In the genomic region with DNA sequence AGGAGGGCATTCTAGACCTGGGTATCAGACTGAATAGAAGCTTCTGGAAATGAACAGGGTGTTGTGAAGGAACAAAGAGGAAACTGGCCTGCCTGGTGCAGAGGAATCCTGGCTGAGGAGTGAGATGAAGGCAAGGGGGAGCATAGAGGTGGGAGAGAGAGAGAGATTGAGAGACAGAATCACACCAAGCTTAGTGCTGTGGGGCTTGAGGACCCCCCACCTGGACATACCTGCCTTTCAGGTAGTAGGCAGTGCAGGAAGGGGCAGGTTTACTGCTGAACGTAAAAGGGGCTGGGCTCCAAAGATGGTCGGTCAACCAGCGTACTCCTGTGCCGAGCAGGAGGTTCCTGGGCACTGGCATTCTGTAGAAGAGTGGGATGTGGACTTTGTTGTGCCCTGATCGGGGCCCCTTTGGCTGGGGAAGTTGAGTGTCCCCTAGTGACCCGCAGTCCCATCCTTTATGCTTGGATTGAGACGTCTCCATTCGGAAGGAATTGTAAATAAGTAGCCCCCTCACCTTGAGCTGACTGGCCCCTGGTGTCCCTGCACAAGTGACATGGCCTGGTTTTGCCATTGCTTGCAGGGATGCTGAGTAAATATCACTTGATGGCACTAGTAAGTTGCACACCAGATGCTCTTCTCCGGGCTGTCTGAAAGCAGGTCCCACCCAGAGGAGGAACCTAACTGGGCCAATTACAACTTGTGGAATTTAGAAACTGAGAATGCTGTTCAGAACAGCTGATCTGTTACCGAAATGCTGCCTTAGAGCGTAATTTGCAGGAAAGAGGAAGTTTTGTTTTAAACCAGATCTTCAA, we compare ENCODE assay signal across 8 cellular contexts. TPM values are rescaled to one million over a fixed set of nuclear protein-coding genes. Genes with fewer than 3 reads are reported as not detected.
A peak's percentile ranks its signal among the peaks of the same experiment; 100 is the strongest.
DNase-seq lines count a peak whose midpoint lies in the region; ATAC-seq and TF ChIP-seq lines count a peak whose summit lies in the region.

No MANE protein-coding gene starts in this region.

- no peak for TF ChIP-seq POLR2A in IMR-90 (IDR thresholded peaks at IDR 0.05; ENCODE audit: low read depth, low read length)

- in situ Hi-C loops in IMR-90 (cut with MboI; ENCODE audit: low sequenced_read_pairs): no loop called here

- H3K27me3 Mint-ChIP-seq in activated CD4-positive, alpha-beta T cell treated with anti-CD3 and anti-CD28 coated beads for 36 hours: no peaks in the 10 kb centered on the region
- no peaks in the 10 kb centered on the region for H3K27me3 Mint-ChIP-seq in memory B cell
- no peaks in the 10 kb centered on the region for H3K27me3 Mint-ChIP-seq in stimulated activated naive B cell treated with anti-CD40 and anti-IgM and Interleukin-4, amounts not matched to agents 10 μg/mL and 1 μg/mL and 100 μg/mL, for 72 hours

- H2BK5ac ChIP-seq in IMR-90 (ENCODE audit: low read depth, low read length, poor library complexity, severe bottlenecking): no peak overlapping the region

- no peaks in the 10 kb centered on the region for H3K27me3 ChIP-seq in IMR-90 (ENCODE audit: control insufficient read depth, insufficient read depth, low read length)
- H3K27me3 ChIP-seq in effector memory CD4-positive, alpha-beta T cell (replicated peaks; ENCODE audit: control insufficient read depth, insufficient read depth, low read length, poor library complexity, severe bottlenecking): no peaks in the 10 kb centered on the region

- DNase-seq in CD1c-positive myeloid dendritic cell (ENCODE audit: extremely low spot score): peak; percentile 92
- peak; percentile 71 for DNase-seq in IMR-90
- peak; percentile 73 for DNase-seq in activated CD4-positive, alpha-beta T cell treated with anti-CD3 and anti-CD28 coated beads for 36 hours
- DNase-seq in effector memory CD4-positive, alpha-beta T cell: no peak
- DNase-seq in memory B cell (ENCODE audit: low spot score in 2 of 2): peak; percentile 39 to 63
- DNase-seq in stimulated activated naive B cell treated with anti-CD40 and anti-IgM and Interleukin-4, amounts not matched to agents 10 μg/mL and 1 μg/mL and 100 μg/mL, for 72 hours: peak; percentile 60

- 55% methylated on average over 4 of the region's 11 CpGs; no CpG with 5 or more reads in 1 of the 2 experiments for WGBS in IMR-90 (ENCODE audit: extremely low coverage in 2 of 2, insufficient read length in 1 of 2), 2 experiments

- H4K20me1 ChIP-seq in IMR-90 (ENCODE audit: insufficient read depth, low read length): peaks cover 55% of the 10 kb centered on the region

- peak overlapping the region in 1 of 2 experiments; percentile 51; a peak in 1 of 4 replicates for H4K8ac ChIP-seq in IMR-90 (ENCODE audit: low read depth in 2 of 2, low read length in 2 of 2)

- H2AFZ ChIP-seq in IMR-90 (replicated peaks; ENCODE audit: low read length, poor library complexity): peak overlapping the region; percentile 91

- no peak for TF ChIP-seq CTCF in IMR-90 (conservative IDR thresholded peaks at IDR 0.05; ENCODE audit: low read depth, low read length)

- H2BK20ac ChIP-seq in IMR-90 (ENCODE audit: low read depth, low read length): no peak overlapping the region

- TF ChIP-seq RAD21 in IMR-90 (IDR thresholded peaks at IDR 0.05; ENCODE audit: low read length): no peak

- POLR2A ChIA-PET in IMR-90 (lab: Charles Lee; ENCODE audit: unreplicated experiment): interaction anchor here (0.6 kb wide), 1 partner anchor 111 kb away, joined by 4 read pairs; no protein-coding TSS in a partner anchor
- POLR2A ChIA-PET in activated CD4-positive, alpha-beta T cell treated with anti-CD3 and anti-CD28 coated beads for 36 hours (lab: Charles Lee): no interaction called here

- dilution Hi-C loops in IMR-90 (cut with HindIII; ENCODE audit: low sequenced_read_pairs, unreplicated experiment): no loop called here

- no peak overlapping the region for H4K5ac ChIP-seq in IMR-90 (ENCODE audit: low read depth, low read length)

- H3K9me3 ChIP-seq in IMR-90 (ENCODE audit: control insufficient read depth, insufficient read depth, low read length): no peaks in the 10 kb centered on the region
- no peaks in the 10 kb centered on the region for H3K9me3 ChIP-seq in effector memory CD4-positive, alpha-beta T cell (ENCODE audit: control insufficient read depth, low read length)

- peaks cover 38% of the 10 kb centered on the region for H3K4me1 Mint-ChIP-seq in activated CD4-positive, alpha-beta T cell treated with anti-CD3 and anti-CD28 coated beads for 36 hours
- peaks cover 22% of the 10 kb centered on the region for H3K4me1 Mint-ChIP-seq in memory B cell
- peaks cover 28 to 48% of the 10 kb centered on the region in 2 donors for H3K4me1 Mint-ChIP-seq in stimulated activated naive B cell treated with anti-CD40 and anti-IgM and Interleukin-4, amounts not matched to agents 10 μg/mL and 1 μg/mL and 100 μg/mL, for 72 hours

- peaks cover 35% of the 10 kb centered on the region for H3K9me1 ChIP-seq in IMR-90 (ENCODE audit: insufficient read depth, low read length)

- peak overlapping the region; percentile 78 for H3K4me3 Mint-ChIP-seq in activated CD4-positive, alpha-beta T cell treated with anti-CD3 and anti-CD28 coated beads for 36 hours
- peak overlapping the region; percentile 76 for H3K4me3 Mint-ChIP-seq in memory B cell
- peak overlapping the region; percentile 87 to 92 for H3K4me3 Mint-ChIP-seq in stimulated activated naive B cell treated with anti-CD40 and anti-IgM and Interleukin-4, amounts not matched to agents 10 μg/mL and 1 μg/mL and 100 μg/mL, for 72 hours

- peak overlapping the region; percentile 74 for H3K4me3 ChIP-seq in IMR-90 (ENCODE audit: insufficient read depth, low read depth, low read length)
- peak overlapping the region; percentile 67 for H3K4me3 ChIP-seq in effector memory CD4-positive, alpha-beta T cell (ENCODE audit: insufficient read depth, low read depth, low read length, poor library complexity, severe bottlenecking)

- H3K18ac ChIP-seq in IMR-90 (ENCODE audit: low read depth, low read length): no peak overlapping the region

- CTCF ChIA-PET in IMR-90 (lab: Yijun Ruan, JAX): interaction anchor here (0.5 to 1.3 kb wide), 4 partner anchors 9 to 295 kb away, joined by 3 read pairs; no protein-coding TSS in a partner anchor
- CTCF ChIA-PET in activated CD4-positive, alpha-beta T cell treated with anti-CD3 and anti-CD28 coated beads for 36 hours (lab: Charles Lee): interaction anchor here (0.6 to 1.4 kb wide), 10 partner anchors 15 to 395 kb away, joined by 3 to 6 read pairs (median 3); no protein-coding TSS in a partner anchor

- BruUV-seq in IMR-90 (replicated peaks; lab: Mats Ljungman, UMichigan): no TSS peak

- peak overlapping the region; percentile 93 for H3K9ac ChIP-seq in IMR-90 (ENCODE audit: low read depth, low read length)

- peak overlapping the region; percentile 90 for H2AK9ac ChIP-seq in IMR-90 (replicated peaks; ENCODE audit: low read depth, low read length, poor library complexity)

- no peak overlapping the region for H4K91ac ChIP-seq in IMR-90 (ENCODE audit: insufficient read depth, low read depth, low read length)

- H3K36me3 ChIP-seq in IMR-90 (ENCODE audit: control insufficient read depth, insufficient read depth, low read length): no peaks in the 10 kb centered on the region; the same call in 1 of the 2 replicates
- H3K36me3 ChIP-seq in effector memory CD4-positive, alpha-beta T cell (ENCODE audit: control insufficient read depth, insufficient read depth, low read length): peaks cover 2% of the 10 kb centered on the region

- ATAC-seq in GM19455 (IDR thresholded peaks at IDR 0.05; ENCODE audit: unreplicated experiment): peak; percentile 29
- peak; percentile 24 for ATAC-seq in IMR-90 (ENCODE audit: low read depth)
- peak; percentile 75 for ATAC-seq in activated CD4-positive, alpha-beta T cell treated with anti-CD3 and anti-CD28 coated beads for 36 hours
- ATAC-seq in memory B cell (ENCODE audit: low read depth): peak; percentile 66
- ATAC-seq in stimulated activated naive B cell treated with anti-CD40 and anti-IgM and Interleukin-4, amounts not matched to agents 10 μg/mL and 1 μg/mL and 100 μg/mL, for 72 hours (replicated peaks): peak; percentile 73
- ATAC-seq in GM19452 (IDR thresholded peaks at IDR 0.05; ENCODE audit: unreplicated experiment): no peak

- H2BK15ac ChIP-seq in IMR-90 (ENCODE audit: low read depth, low read length): no peak overlapping the region

- peak overlapping the region; percentile 34; the same call in 1 of the 2 replicates for H2BK120ac ChIP-seq in IMR-90 (ENCODE audit: low read depth, low read length)

- peak overlapping the region; percentile 75 for H3K4ac ChIP-seq in IMR-90 (ENCODE audit: low read depth, low read length)

- peaks cover 6% of the 10 kb centered on the region for H3K4me1 ChIP-seq in IMR-90 (ENCODE audit: control insufficient read depth, insufficient read depth, low read length)
- peaks cover 20% of the 10 kb centered on the region for H3K4me1 ChIP-seq in effector memory CD4-positive, alpha-beta T cell (ENCODE audit: control insufficient read depth, insufficient read depth, low read length, poor library complexity, severe bottlenecking)

- peak overlapping the region; percentile 88 for H3K27ac Mint-ChIP-seq in activated CD4-positive, alpha-beta T cell treated with anti-CD3 and anti-CD28 coated beads for 36 hours
- peak overlapping the region; percentile 64 for H3K27ac Mint-ChIP-seq in memory B cell
- H3K27ac Mint-ChIP-seq in stimulated activated naive B cell treated with anti-CD40 and anti-IgM and Interleukin-4, amounts not matched to agents 10 μg/mL and 1 μg/mL and 100 μg/mL, for 72 hours: peak overlapping the region; percentile 72

- peaks cover 3% of the 10 kb centered on the region for H3K9me3 Mint-ChIP-seq in activated CD4-positive, alpha-beta T cell treated with anti-CD3 and anti-CD28 coated beads for 36 hours (ENCODE audit: low read depth)
- H3K9me3 Mint-ChIP-seq in memory B cell: no peaks in the 10 kb centered on the region
- peaks cover 0 to 3% of the 10 kb centered on the region in 2 donors for H3K9me3 Mint-ChIP-seq in stimulated activated naive B cell treated with anti-CD40 and anti-IgM and Interleukin-4, amounts not matched to agents 10 μg/mL and 1 μg/mL and 100 μg/mL, for 72 hours

- H2AK5ac ChIP-seq in IMR-90 (ENCODE audit: low read depth, low read length): peak overlapping the region; percentile 66; the same call in 1 of the 2 replicates

- H3K23ac ChIP-seq in IMR-90 (ENCODE audit: low read depth, low read length): peak overlapping the region; percentile 87

- H3K79me1 ChIP-seq in IMR-90 (ENCODE audit: low read depth in 1 of 2, low read length in 2 of 2): peaks cover 15 to 57% of the 10 kb centered on the region in 2 experiments

- H3K27ac ChIP-seq in IMR-90 (ENCODE audit: insufficient read depth, low read length): no peak overlapping the region
- H3K27ac ChIP-seq in effector memory CD4-positive, alpha-beta T cell (ENCODE audit: insufficient read depth, low read length, poor library complexity, severe bottlenecking): peak overlapping the region; percentile 42

- H3K14ac ChIP-seq in IMR-90 (replicated peaks; ENCODE audit: low read depth, low read length): peak overlapping the region; percentile 94; the same call in 1 of the 2 replicates

- H3K56ac ChIP-seq in IMR-90 (ENCODE audit: extremely low read depth, insufficient read depth, low read length): no peak overlapping the region

- H3K36me3 Mint-ChIP-seq in activated CD4-positive, alpha-beta T cell treated with anti-CD3 and anti-CD28 coated beads for 36 hours (ENCODE audit: low read depth): peaks cover 16% of the 10 kb centered on the region
- peaks cover under 1% of the 10 kb centered on the region for H3K36me3 Mint-ChIP-seq in memory B cell
- peaks cover 19 to 22% of the 10 kb centered on the region in 2 donors for H3K36me3 Mint-ChIP-seq in stimulated activated naive B cell treated with anti-CD40 and anti-IgM and Interleukin-4, amounts not matched to agents 10 μg/mL and 1 μg/mL and 100 μg/mL, for 72 hours

- peak overlapping the region; percentile 93 for H3K4me2 ChIP-seq in IMR-90 (ENCODE audit: low read depth, low read length)

- intact Hi-C loops in IMR-90 (cut with micrococcal nuclease): loop anchor here (2.0 to 5.0 kb wide), 2 partner anchors 94 to 295 kb away; partner anchors contain the start of gene SCLY
- intact Hi-C loops in activated CD4-positive, alpha-beta T cell treated with anti-CD3 and anti-CD28 coated beads for 36 hours (cut with DNase I, micrococcal nuclease): loop anchor here (1.0 to 5.0 kb wide), 5 partner anchors 31 to 319 kb away; partner anchors contain the start of gene PER2 (in 1 of the 2)

RNA-seq across cellular contexts. Expression of gene UBE2F, which starts 1.4 kb away (rescaled TPM):
- 44.6 and 59.4 TPM in 2 replicates for total RNA-seq in IMR-90 (2012; rRNA removed)
- 53.5 and 59.8 TPM in 2 replicates for polyA plus RNA-seq in IMR-90 (2012; rRNA removed)
- polyA plus RNA-seq in IMR-90 (2012; cell fraction: cytosol; rRNA removed): 23.3 and 29.7 TPM in 2 replicates
- 12.9 and 38.5 TPM in 2 replicates for polyA plus RNA-seq in IMR-90 (2012; cell fraction: nucleus; rRNA removed; ENCODE audit: low replicate concordance)
- total RNA-seq in activated CD4-positive, alpha-beta T cell treated with anti-CD3 and anti-CD28 coated beads for 36 hours: 10 to 100 TPM; 59.2 to 75.5 TPM

Comparison
In these comparisons a context has a peak if more than half of its experiments do, and no peak if none do; other contexts are left out.
1. DNase-seq: peak in CD1c-positive myeloid dendritic cell (single experiment), IMR-90 (single experiment), activated CD4-positive, alpha-beta T cell treated with anti-CD3 and anti-CD28 coated beads for 36 hours (single experiment), memory B cell (2 of 2) and stimulated activated naive B cell treated with anti-CD40 and anti-IgM and Interleukin-4, amounts not matched to agents 10 μg/mL and 1 μg/mL and 100 μg/mL, for 72 hours (single experiment); none in effector memory CD4-positive, alpha-beta T cell (0 of 3).
2. Peak in every context shown above with its lines, with median percentiles within 50 percentile points of each other: H3K27ac Mint-ChIP-seq and H3K4me3 Mint-ChIP-seq.